18 cellular contexts compared by ENCODE assay signal in the genomic region with DNA sequence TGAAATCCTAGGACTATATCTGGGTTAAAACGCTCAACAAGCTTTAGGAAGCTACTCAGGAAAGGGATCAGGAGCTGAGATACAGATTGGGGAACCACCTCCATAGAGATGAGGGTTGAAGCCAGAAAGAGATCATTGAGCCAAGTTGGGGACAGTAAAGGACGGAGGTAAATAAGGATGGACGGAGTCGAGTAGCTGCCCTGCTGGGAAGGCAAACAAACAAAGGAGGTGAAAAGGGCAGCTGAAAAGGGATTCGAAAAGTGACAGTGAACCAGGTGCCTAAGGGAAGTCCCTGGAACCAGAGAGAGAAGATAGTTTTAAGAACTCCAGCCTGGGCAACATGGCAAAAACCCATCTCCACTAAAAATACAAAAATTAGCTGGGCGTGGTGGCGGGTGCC.
"Had no signal": no experiment of that assay in that cellular context is flagged by ENCODE, and none has a peak within 500 bp of the region (broad histone marks: within the 10 kb centered on the region; RNA-seq: fewer than 3 reads in every experiment).

No MANE protein-coding gene starts in this region.

- H3K36me3 Mint-ChIP-seq: mesothelial cell of epicardium; stimulated activated effector memory CD8-positive, alpha-beta T cell treated with anti-CD3 and anti-CD28 coated beads, Interleukin-12 subunit alpha, Interleukin-12 subunit beta, amount 100 ng/mL, for 72 hours had no signal

- H3K4me1 Mint-ChIP-seq: stimulated activated effector memory CD8-positive, alpha-beta T cell treated with anti-CD3 and anti-CD28 coated beads, Interleukin-12 subunit alpha, Interleukin-12 subunit beta, amount 100 ng/mL, for 72 hours had no signal

- H3K4me3 Mint-ChIP-seq: activated naive CD8-positive, alpha-beta T cell treated with anti-CD3 and anti-CD28 coated beads, Interleukin-2, amount 50 U/mL, for 24 hours; activated T-helper 17 cell treated with anti-CD3 and anti-CD28 coated beads, Interleukin-2, amount 50 U/mL, for 72 hours; mesothelial cell of epicardium; stimulated activated effector memory CD8-positive, alpha-beta T cell treated with anti-CD3 and anti-CD28 coated beads, Interleukin-12 subunit alpha, Interleukin-12 subunit beta, amount 100 ng/mL, for 72 hours had no signal

- H3K27ac ChIP-seq: gastrocnemius medialis, heart left ventricle, parathyroid adenoma, thyroid gland had no signal

- H3K4me3 ChIP-seq: gastrocnemius medialis, heart left ventricle, lung, thyroid gland had no signal

- ATAC-seq: activated naive CD8-positive, alpha-beta T cell treated with anti-CD3 and anti-CD28 coated beads, Interleukin-2, amount 50 U/mL, for 24 hours; activated T-helper 17 cell treated with anti-CD3 and anti-CD28 coated beads, Interleukin-2, amount 50 U/mL, for 72 hours; gastrocnemius medialis; heart left ventricle; left colon; stimulated activated effector memory CD8-positive, alpha-beta T cell treated with anti-CD3 and anti-CD28 coated beads, Interleukin-12 subunit alpha, Interleukin-12 subunit beta, amount 100 ng/mL, for 72 hours had no signal

- H3K9ac ChIP-seq: parathyroid adenoma had no signal

- H3K9me3 ChIP-seq: gastrocnemius medialis, heart left ventricle, thyroid gland had no signal

- H3K36me3 ChIP-seq: gastrocnemius medialis, heart left ventricle, thyroid gland had no signal

- H3K27me3 ChIP-seq: gastrocnemius medialis, heart left ventricle, thyroid gland had no signal

- H3K9me3 Mint-ChIP-seq: activated naive CD8-positive, alpha-beta T cell treated with anti-CD3 and anti-CD28 coated beads, Interleukin-2, amount 50 U/mL, for 24 hours; activated T-helper 17 cell treated with anti-CD3 and anti-CD28 coated beads, Interleukin-2, amount 50 U/mL, for 72 hours; mesothelial cell of epicardium; stimulated activated effector memory CD8-positive, alpha-beta T cell treated with anti-CD3 and anti-CD28 coated beads, Interleukin-12 subunit alpha, Interleukin-12 subunit beta, amount 100 ng/mL, for 72 hours had no signal

- FAIRE-seq: islet of Langerhans had no signal

- H2AFZ ChIP-seq: parathyroid adenoma had no signal

- H3K79me2 ChIP-seq: parathyroid adenoma had no signal

- H3K27ac Mint-ChIP-seq: activated naive CD8-positive, alpha-beta T cell treated with anti-CD3 and anti-CD28 coated beads, Interleukin-2, amount 50 U/mL, for 24 hours; activated T-helper 17 cell treated with anti-CD3 and anti-CD28 coated beads, Interleukin-2, amount 50 U/mL, for 72 hours; mesothelial cell of epicardium; stimulated activated effector memory CD8-positive, alpha-beta T cell treated with anti-CD3 and anti-CD28 coated beads, Interleukin-12 subunit alpha, Interleukin-12 subunit beta, amount 100 ng/mL, for 72 hours had no signal

- H3K4me1 ChIP-seq: gastrocnemius medialis, parathyroid adenoma, thyroid gland had no signal

- H3K27me3 Mint-ChIP-seq: activated T-helper 17 cell treated with anti-CD3 and anti-CD28 coated beads, Interleukin-2, amount 50 U/mL, for 72 hours had no signal

- DNase-seq: activated CD4-positive, alpha-beta T cell treated with anti-CD3 and anti-CD28 coated beads, Interleukin-2, amount 50 U/mL, for 48 hours; activated CD4-positive, CD25-positive, alpha-beta regulatory T cell treated with anti-CD3 and anti-CD28 coated beads, Interleukin-2, amount 50 U/mL, for 72 hours; activated naive CD4-positive, alpha-beta T cell treated with Interleukin-2 at 50 U/mL for 16 hours; activated naive CD8-positive, alpha-beta T cell treated with anti-CD3 and anti-CD28 coated beads, Interleukin-2, amount 50 U/mL, for 24 hours; aorta; dermis blood vessel endothelial cell; gastrocnemius medialis; heart left ventricle; left colon; retina; T-helper 9 cell; thyroid gland had no signal
